11 cellular contexts compared by ENCODE assay signal in genomic region chr2:20557635-20558034, GRCh38.
DNase-seq lines count a peak whose midpoint lies in the region; TF ChIP-seq lines count a peak whose summit lies in the region.
"Had no signal": no experiment of that assay in that cellular context is flagged by ENCODE, and none has a peak within 500 bp of the region (broad histone marks: within the 10 kb centered on the region; RNA-seq: fewer than 3 reads in every experiment).

No MANE protein-coding gene starts in this region.

- H3K9me3 ChIP-seq in BLaER1 (no peaks in the 10 kb centered on the region), HUES48 (ENCODE audit: control insufficient read depth, insufficient read depth, low read length) (no peaks in the 10 kb centered on the region), spleen (no peaks in the 10 kb centered on the region), MG63 (no peaks in the 10 kb centered on the region)

- H3K27me3 ChIP-seq in BLaER1 = no peaks in the 10 kb centered on the region
- H3K27me3 ChIP-seq in HUES48 (ENCODE audit: control insufficient read depth, insufficient read depth, low read length) = no peaks in the 10 kb centered on the region
- peaks cover 0 to 9% (median 0%) of the 10 kb centered on the region in 7 donors for H3K27me3 ChIP-seq in spleen (replicated peaks in 1 of 7)
- H3K27me3 ChIP-seq in MG63 = no peaks in the 10 kb centered on the region

- TF ChIP-seq POLR2A in spleen (IDR thresholded peaks at IDR 0.05) = no peak

- H3K4me1 ChIP-seq in BLaER1 = peaks cover 79% of the 10 kb centered on the region
- H3K4me1 ChIP-seq in HUES48 (ENCODE audit: control insufficient read depth, insufficient read depth, low read length) = peaks cover 26% of the 10 kb centered on the region
- H3K4me1 ChIP-seq in spleen = no peaks in the 10 kb centered on the region

- H4K20me1 ChIP-seq in BLaER1 = no peaks in the 10 kb centered on the region

- peak overlapping the region; percentile 69 for H3K4me2 ChIP-seq in BLaER1

- intact Hi-C loops in spleen (cut with DNase I; ENCODE audit: low total_unique reads) = no loop called here

- H3K9ac ChIP-seq in BLaER1 (no peak overlapping the region), HUES48 (ENCODE audit: low read depth, low read length) (no peak overlapping the region)

- no peak for TF ChIP-seq CTCF in spleen (IDR thresholded peaks at IDR 0.05 in 8 of 11, conservative IDR thresholded peaks at IDR 0.05 in 3 of 11)

- H3K4me3 ChIP-seq in BLaER1 (no peak overlapping the region), HUES48 (ENCODE audit: low read depth, low read length) (no peak overlapping the region), spleen (no peak overlapping the region), MG63 (no peak overlapping the region)

- H3K36me3 ChIP-seq in BLaER1 (no peaks in the 10 kb centered on the region), HUES48 (ENCODE audit: control insufficient read depth, insufficient read depth, low read length) (no peaks in the 10 kb centered on the region), spleen (no peaks in the 10 kb centered on the region), MG63 (no peaks in the 10 kb centered on the region)

- H3K27ac ChIP-seq in BLaER1 (no peak overlapping the region), HUES48 (ENCODE audit: low read depth, low read length) (peak overlapping the region; percentile 34), spleen (no peak overlapping the region)
- H3K27ac ChIP-seq: 22Rv1 had no signal

- DNase-seq in iPS-NIHi11 (ENCODE audit: low spot score) (peak; percentile 43), spleen (peak; percentile 45), T1000 (lab: John Stamatoyannopoulos, UW) (no peak), MG63 (no peak), NCI-H1105 (lab: John Stamatoyannopoulos, UW) (no peak)
- DNase-seq: CD4-positive, CD25-positive, alpha-beta regulatory T cell; DMS 273 treated with DMSO at 0.1 percent for 48 hours; KG1 had no signal

- WGBS in spleen, 5 donors = 87 to 97% (median 89%) methylated on average over 3 of the region's 3 CpGs

Comparison
In these comparisons a context has a peak if more than half of its experiments do, and no peak if none do; other contexts are left out.
1. DNase-seq: peak in iPS-NIHi11 (single experiment) and spleen (single experiment); none in T1000 (single experiment), MG63 (single experiment) and NCI-H1105 (single experiment).